Comparison of ENCODE assay signal across 20 cellular contexts in genomic region chr14:104789752-104790743, GRCh38.
"Had no signal": no experiment of that assay in that cellular context is flagged by ENCODE, and none has a peak within 500 bp of the region (broad histone marks: within the 10 kb centered on the region; RNA-seq: fewer than 3 reads in every experiment).

No MANE protein-coding gene starts in this region.

- H3K27ac Mint-ChIP-seq: activated naive CD8-positive, alpha-beta T cell treated with anti-CD3 and anti-CD28 coated beads, Interleukin-2, amount 10 ng/mL, durations not matched to agents 7 days and 5 days; activated T-helper 2 cell treated with anti-CD3 and anti-CD28 coated beads, Interferon-gamma antibody, Interleukin-2, Interleukin-4, amounts not matched to agents 10 μg/mL and 5 μg/mL and 100 μg/mL, durations not matched to agents 14 hours and 24 hours and 36 hours; type B pancreatic cell; WTC11 had no signal

- H3K27me3 Mint-ChIP-seq: activated naive CD8-positive, alpha-beta T cell treated with anti-CD3 and anti-CD28 coated beads, Interleukin-2, amount 10 ng/mL, durations not matched to agents 7 days and 5 days; naive thymus-derived CD8-positive, alpha-beta T cell; stimulated activated naive B cell treated with anti-CD40 and anti-IgM and Interleukin-4, amounts not matched to agents 10 μg/mL and 1 μg/mL and 100 μg/mL, for 72 hours; type B pancreatic cell had no signal

- H3K9me3 Mint-ChIP-seq: activated naive CD8-positive, alpha-beta T cell treated with anti-CD3 and anti-CD28 coated beads, Interleukin-2, amount 10 ng/mL, durations not matched to agents 7 days and 5 days; activated T-cell treated with anti-CD3 and anti-CD28 coated beads, Interleukin-2, amount 50 U/mL, for 4 hours; activated T-helper 2 cell treated with anti-CD3 and anti-CD28 coated beads, Interferon-gamma antibody, Interleukin-2, Interleukin-4, amounts not matched to agents 10 μg/mL and 5 μg/mL and 100 μg/mL, durations not matched to agents 14 hours and 24 hours and 36 hours; naive thymus-derived CD8-positive, alpha-beta T cell; stimulated activated naive B cell treated with anti-CD40 and anti-IgM and Interleukin-4, amounts not matched to agents 10 μg/mL and 1 μg/mL and 100 μg/mL, for 72 hours; type B pancreatic cell; WTC11 had no signal

- H3K9me3 ChIP-seq: lower lobe of right lung, testis, vagina had no signal

- DNase-seq: activated naive CD4-positive, alpha-beta T cell; activated naive CD8-positive, alpha-beta T cell treated with anti-CD3 and anti-CD28 coated beads, Interleukin-2, amount 10 ng/mL, durations not matched to agents 7 days and 5 days; activated T-cell treated with anti-CD3 and anti-CD28 coated beads, Interleukin-2, amount 50 U/mL, for 4 hours; amygdala; dermis blood vessel endothelial cell; effector CD8-positive, alpha-beta T cell; erythroblast; foreskin fibroblast; lower lobe of right lung; naive thymus-derived CD8-positive, alpha-beta T cell; small intestine; stimulated activated CD4-positive, alpha-beta T cell treated with anti-CD3 and anti-CD28 coated beads, Interleukin-2, amount 100 ng/mL, for 24 hours; stimulated activated naive B cell treated with anti-CD40 and anti-IgM and Interleukin-4, amounts not matched to agents 10 μg/mL and 1 μg/mL and 100 μg/mL, for 72 hours; T1000; testis had no signal

- H3K27me3 ChIP-seq: cardiac muscle cell, testis, vagina had no signal

- H3K4me3 Mint-ChIP-seq: activated naive CD8-positive, alpha-beta T cell treated with anti-CD3 and anti-CD28 coated beads, Interleukin-2, amount 10 ng/mL, durations not matched to agents 7 days and 5 days; activated T-cell treated with anti-CD3 and anti-CD28 coated beads, Interleukin-2, amount 50 U/mL, for 4 hours; stimulated activated naive B cell treated with anti-CD40 and anti-IgM and Interleukin-4, amounts not matched to agents 10 μg/mL and 1 μg/mL and 100 μg/mL, for 72 hours; type B pancreatic cell; WTC11 had no signal

- H3K4me3 ChIP-seq: cardiac muscle cell, lower lobe of right lung, testis, vagina had no signal

- H3K36me3 Mint-ChIP-seq: type B pancreatic cell, WTC11 had no signal

- H3K27ac ChIP-seq: cardiac muscle cell, lower lobe of right lung, testis, vagina had no signal
